1 cellular context compared by ENCODE assay signal in genomic region chr9:111301195-111301594, GRCh38.
TF ChIP-seq lines count a peak whose summit lies in the region.

No MANE protein-coding gene starts in this region.

TF ChIP-seq in IMR-90, 13 proteins besides CTCF, POLR2A, EP300 and RAD21 (continued from another document):
- no peak for TF ChIP-seq USF2 (IDR thresholded peaks at IDR 0.05; ENCODE audit: low read depth, low read length)
